1 cellular context compared by ENCODE assay signal in genomic region chr1:201758508-201759050, GRCh38.
TF ChIP-seq lines count a peak whose summit lies in the region.

No MANE protein-coding gene starts in this region.

TF ChIP-seq in K562, 482 proteins besides CTCF, POLR2A, EP300 and RAD21 (continued from another document):
- TF ChIP-seq CEBPB (tag; IDR thresholded peaks at IDR 0.05) (no peak), OTX1 (CRISPR knock-in tag; IDR thresholded peaks at IDR 0.05) (no peak), TOE1 (IDR thresholded peaks at IDR 0.05; ENCODE audit: borderline replicate concordance) (no peak), TOE1 (CRISPR knock-in tag; IDR thresholded peaks at IDR 0.05; ENCODE audit: borderline replicate concordance, low read depth) (no peak), DNMT1 (IDR thresholded peaks at IDR 0.05) (no peak), MYNN (IDR thresholded peaks at IDR 0.05) (no peak), MYNN (CRISPR knock-in tag; IDR thresholded peaks at IDR 0.05) (no peak), BMI1 (IDR thresholded peaks at IDR 0.05; ENCODE audit: low read length) (no peak), KAT8 (IDR thresholded peaks at IDR 0.05; ENCODE audit: low read depth) (no peak)
TF ChIP-seq in K562: peak in this region for 1.
